33 cellular contexts compared by ENCODE assay signal in the genomic region with DNA sequence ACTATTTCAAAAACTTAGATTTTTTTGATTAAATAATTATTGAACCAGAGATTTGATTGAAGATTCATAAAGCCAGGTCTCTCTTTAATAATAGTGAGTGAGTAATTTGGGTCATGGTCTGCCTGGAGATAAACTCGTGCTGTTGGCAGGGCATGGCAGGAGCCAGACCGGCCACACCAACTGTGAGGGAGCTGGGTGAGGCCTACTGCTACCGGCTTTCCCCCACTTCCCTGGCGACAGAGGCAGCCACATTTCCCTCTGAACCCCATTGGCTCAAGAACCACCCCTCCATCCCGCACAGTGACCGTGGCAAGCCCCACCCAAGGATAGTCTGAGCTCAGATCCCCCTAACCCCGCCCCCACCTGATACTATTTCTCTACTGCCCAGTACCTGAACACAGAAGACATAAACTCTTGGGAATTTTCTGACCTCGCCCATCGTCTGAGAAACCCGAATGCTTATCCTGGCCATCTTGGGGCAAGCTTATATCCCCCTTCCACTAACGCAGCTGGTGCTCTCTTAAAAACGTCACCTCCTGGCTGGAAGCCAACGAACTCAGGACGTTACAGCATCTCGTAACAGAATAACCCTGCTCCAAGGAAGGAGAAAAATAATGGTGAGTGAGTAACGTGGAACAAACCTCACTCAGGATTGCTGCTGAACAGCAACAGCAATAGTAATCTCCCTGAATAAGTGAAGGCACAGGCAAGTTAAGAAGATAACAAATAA.
"Had no signal": no experiment of that assay in that cellular context is flagged by ENCODE, and none has a peak within 500 bp of the region (broad histone marks: within the 10 kb centered on the region; RNA-seq: fewer than 3 reads in every experiment).

No MANE protein-coding gene starts in this region.

- DNase-seq: activated CD4-positive, alpha-beta memory T cell treated with anti-CD3 and anti-CD28 coated beads for 36 hours; activated CD4-positive, alpha-beta T cell treated with anti-CD3 and anti-CD28 coated beads for 36 hours; activated CD4-positive, alpha-beta T cell treated with anti-CD3 and anti-CD28 coated beads, Interleukin-2, amount 10 ng/mL, durations not matched to agents 24 days and 14 days; activated CD4-positive, CD25-positive, alpha-beta regulatory T cell; activated CD4-positive, CD25-positive, alpha-beta regulatory T cell treated with anti-CD3 and anti-CD28 coated beads, Interleukin-2, amount 50 U/mL, for 72 hours; activated CD8-positive, alpha-beta memory T cell treated with anti-CD3 and anti-CD28 coated beads, Interleukin-2, amount 10 ng/mL, durations not matched to agents 7 days and 5 days; activated CD8-positive, alpha-beta memory T cell treated with anti-CD3 and anti-CD28 coated beads, Interleukin-2, amount 50 U/mL, for 4 hours; activated CD8-positive, alpha-beta T cell treated with anti-CD3 and anti-CD28 coated beads, Interleukin-2, amount 10 ng/mL, durations not matched to agents 7 days and 5 days; activated effector memory CD4-positive, alpha-beta T cell treated with anti-CD3 and anti-CD28 coated beads, Interleukin-2, amount 50 U/mL, for 16 hours; activated naive CD4-positive, alpha-beta T cell treated with anti-CD3 and anti-CD28 coated beads for 36 hours; activated naive CD8-positive, alpha-beta T cell treated with anti-CD3 and anti-CD28 coated beads for 36 hours; activated naive CD8-positive, alpha-beta T cell treated with anti-CD3 and anti-CD28 coated beads, Interleukin-2, amount 50 U/mL, for 24 hours; activated T-cell treated with anti-CD3 and anti-CD28 coated beads, Interleukin-2, amount 50 U/mL, for 1 hour; activated T-cell treated with anti-CD3 and anti-CD28 coated beads, Interleukin-2, amount 50 U/mL, for 48 hours; central memory CD4-positive, alpha-beta T cell; cerebellar nuclear complex; colonic mucosa; effector CD8-positive, alpha-beta T cell; esophagus squamous epithelium; foreskin melanocyte; heart right ventricle; T-helper 17 cell; T1000 had no signal

- H3K4me3 ChIP-seq: ascending aorta, breast epithelium, cardiac muscle cell, colonic mucosa, esophagus squamous epithelium, gastroesophageal sphincter, heart right ventricle had no signal

- H3K36me3 ChIP-seq: ascending aorta, breast epithelium, cardiac muscle cell, colonic mucosa, esophagus squamous epithelium, gastroesophageal sphincter, heart right ventricle had no signal

- H3K4me1 ChIP-seq: ascending aorta, breast epithelium, colonic mucosa, esophagus squamous epithelium, gastroesophageal sphincter, heart right ventricle had no signal

- H3K4me1 Mint-ChIP-seq: activated CD4-positive, alpha-beta T cell treated with anti-CD3 and anti-CD28 coated beads for 36 hours; activated CD4-positive, alpha-beta T cell treated with anti-CD3 and anti-CD28 coated beads, Interleukin-2, amount 10 ng/mL, durations not matched to agents 24 days and 14 days; activated CD8-positive, alpha-beta memory T cell treated with anti-CD3 and anti-CD28 coated beads, Interleukin-2, amount 10 ng/mL, durations not matched to agents 7 days and 5 days; activated naive CD4-positive, alpha-beta T cell treated with anti-CD3 and anti-CD28 coated beads, Interleukin-2, amount 50 U/mL, for 24 hours; activated naive CD8-positive, alpha-beta T cell treated with anti-CD3 and anti-CD28 coated beads for 36 hours; activated naive CD8-positive, alpha-beta T cell treated with anti-CD3 and anti-CD28 coated beads, Interleukin-2, amount 50 U/mL, for 24 hours; brain; T-helper 17 cell had no signal

- H3K4me3 Mint-ChIP-seq: activated CD4-positive, alpha-beta memory T cell treated with anti-CD3 and anti-CD28 coated beads for 36 hours; activated CD4-positive, alpha-beta T cell treated with anti-CD3 and anti-CD28 coated beads for 36 hours; activated CD4-positive, alpha-beta T cell treated with anti-CD3 and anti-CD28 coated beads, Interleukin-2, amount 10 ng/mL, durations not matched to agents 24 days and 14 days; activated CD8-positive, alpha-beta memory T cell treated with anti-CD3 and anti-CD28 coated beads, Interleukin-2, amount 10 ng/mL, durations not matched to agents 7 days and 5 days; activated CD8-positive, alpha-beta T cell treated with anti-CD3 and anti-CD28 coated beads, Interleukin-2, amount 10 ng/mL, durations not matched to agents 7 days and 5 days; activated naive CD4-positive, alpha-beta T cell treated with anti-CD3 and anti-CD28 coated beads for 36 hours; activated naive CD4-positive, alpha-beta T cell treated with anti-CD3 and anti-CD28 coated beads, Interleukin-2, amount 50 U/mL, for 24 hours; activated naive CD8-positive, alpha-beta T cell treated with anti-CD3 and anti-CD28 coated beads for 36 hours; activated naive CD8-positive, alpha-beta T cell treated with anti-CD3 and anti-CD28 coated beads, Interleukin-2, amount 50 U/mL, for 24 hours; activated T-helper 1 cell treated with anti-CD3 and anti-CD28 coated beads, Interleukin-12 subunit alpha, Interleukin-12 subunit beta, Interleukin-2, Interleukin-4 antibody, amounts not matched to agents 30 ng/mL and 10 ng/mL and 1 ng/mL, durations not matched to agents 14 hours and 24 hours and 36 hours; brain; T-helper 17 cell; T-helper 2 cell treated with Interferon-gamma antibody and Interleukin-4, amounts not matched to agents 5 μg/mL and 100 μg/mL, for 36 hours had no signal

- ATAC-seq: activated CD4-positive, alpha-beta T cell treated with anti-CD3 and anti-CD28 coated beads for 36 hours; activated CD8-positive, alpha-beta memory T cell treated with anti-CD3 and anti-CD28 coated beads, Interleukin-2, amount 10 ng/mL, durations not matched to agents 7 days and 5 days; activated CD8-positive, alpha-beta T cell treated with anti-CD3 and anti-CD28 coated beads, Interleukin-2, amount 10 ng/mL, durations not matched to agents 7 days and 5 days; activated naive CD8-positive, alpha-beta T cell treated with anti-CD3 and anti-CD28 coated beads, Interleukin-2, amount 50 U/mL, for 24 hours; gastroesophageal sphincter; heart right ventricle; T-helper 17 cell had no signal

- H3K36me3 Mint-ChIP-seq: activated CD4-positive, alpha-beta memory T cell treated with anti-CD3 and anti-CD28 coated beads for 36 hours; activated CD8-positive, alpha-beta memory T cell treated with anti-CD3 and anti-CD28 coated beads, Interleukin-2, amount 10 ng/mL, durations not matched to agents 7 days and 5 days; activated naive CD4-positive, alpha-beta T cell treated with anti-CD3 and anti-CD28 coated beads, Interleukin-2, amount 50 U/mL, for 24 hours; activated naive CD8-positive, alpha-beta T cell treated with anti-CD3 and anti-CD28 coated beads for 36 hours; brain had no signal

- H3K27me3 ChIP-seq: ascending aorta, breast epithelium, cardiac muscle cell, colonic mucosa, esophagus squamous epithelium, gastroesophageal sphincter, heart right ventricle had no signal

- H3K27me3 Mint-ChIP-seq: activated CD4-positive, alpha-beta memory T cell treated with anti-CD3 and anti-CD28 coated beads for 36 hours; activated CD4-positive, alpha-beta T cell treated with anti-CD3 and anti-CD28 coated beads for 36 hours; activated CD4-positive, alpha-beta T cell treated with anti-CD3 and anti-CD28 coated beads, Interleukin-2, amount 10 ng/mL, durations not matched to agents 24 days and 14 days; activated CD8-positive, alpha-beta memory T cell treated with anti-CD3 and anti-CD28 coated beads, Interleukin-2, amount 10 ng/mL, durations not matched to agents 7 days and 5 days; activated naive CD4-positive, alpha-beta T cell treated with anti-CD3 and anti-CD28 coated beads, Interleukin-2, amount 50 U/mL, for 24 hours; activated naive CD8-positive, alpha-beta T cell treated with anti-CD3 and anti-CD28 coated beads for 36 hours; activated naive CD8-positive, alpha-beta T cell treated with anti-CD3 and anti-CD28 coated beads, Interleukin-2, amount 50 U/mL, for 24 hours; brain; T-helper 17 cell had no signal

- H3K27ac ChIP-seq: ascending aorta, breast epithelium, cardiac muscle cell, colonic mucosa, epithelial cell of prostate, esophagus squamous epithelium, gastroesophageal sphincter, heart right ventricle had no signal

- H3K9me3 ChIP-seq: ascending aorta, colonic mucosa had no signal

- H3K27ac Mint-ChIP-seq: activated CD4-positive, alpha-beta memory T cell treated with anti-CD3 and anti-CD28 coated beads for 36 hours; activated CD4-positive, alpha-beta T cell treated with anti-CD3 and anti-CD28 coated beads for 36 hours; activated CD4-positive, alpha-beta T cell treated with anti-CD3 and anti-CD28 coated beads, Interleukin-2, amount 10 ng/mL, durations not matched to agents 24 days and 14 days; activated CD8-positive, alpha-beta memory T cell treated with anti-CD3 and anti-CD28 coated beads, Interleukin-2, amount 10 ng/mL, durations not matched to agents 7 days and 5 days; activated CD8-positive, alpha-beta T cell treated with anti-CD3 and anti-CD28 coated beads, Interleukin-2, amount 10 ng/mL, durations not matched to agents 7 days and 5 days; activated naive CD4-positive, alpha-beta T cell treated with anti-CD3 and anti-CD28 coated beads for 36 hours; activated naive CD4-positive, alpha-beta T cell treated with anti-CD3 and anti-CD28 coated beads, Interleukin-2, amount 50 U/mL, for 24 hours; activated naive CD8-positive, alpha-beta T cell treated with anti-CD3 and anti-CD28 coated beads for 36 hours; activated naive CD8-positive, alpha-beta T cell treated with anti-CD3 and anti-CD28 coated beads, Interleukin-2, amount 50 U/mL, for 24 hours; activated T-helper 1 cell treated with anti-CD3 and anti-CD28 coated beads, Interleukin-12 subunit alpha, Interleukin-12 subunit beta, Interleukin-2, Interleukin-4 antibody, amounts not matched to agents 30 ng/mL and 10 ng/mL and 1 ng/mL, durations not matched to agents 14 hours and 24 hours and 36 hours; activated T-helper 2 cell treated with anti-CD3 and anti-CD28 coated beads, Interferon-gamma antibody, Interleukin-2, Interleukin-4, amounts not matched to agents 10 μg/mL and 5 μg/mL and 100 μg/mL, durations not matched to agents 14 hours and 24 hours and 36 hours; brain; T-helper 17 cell; T-helper 2 cell treated with Interferon-gamma antibody and Interleukin-4, amounts not matched to agents 5 μg/mL and 100 μg/mL, for 36 hours had no signal
